Comparison of ENCODE assay signal across 1 cellular context in the genomic region with DNA sequence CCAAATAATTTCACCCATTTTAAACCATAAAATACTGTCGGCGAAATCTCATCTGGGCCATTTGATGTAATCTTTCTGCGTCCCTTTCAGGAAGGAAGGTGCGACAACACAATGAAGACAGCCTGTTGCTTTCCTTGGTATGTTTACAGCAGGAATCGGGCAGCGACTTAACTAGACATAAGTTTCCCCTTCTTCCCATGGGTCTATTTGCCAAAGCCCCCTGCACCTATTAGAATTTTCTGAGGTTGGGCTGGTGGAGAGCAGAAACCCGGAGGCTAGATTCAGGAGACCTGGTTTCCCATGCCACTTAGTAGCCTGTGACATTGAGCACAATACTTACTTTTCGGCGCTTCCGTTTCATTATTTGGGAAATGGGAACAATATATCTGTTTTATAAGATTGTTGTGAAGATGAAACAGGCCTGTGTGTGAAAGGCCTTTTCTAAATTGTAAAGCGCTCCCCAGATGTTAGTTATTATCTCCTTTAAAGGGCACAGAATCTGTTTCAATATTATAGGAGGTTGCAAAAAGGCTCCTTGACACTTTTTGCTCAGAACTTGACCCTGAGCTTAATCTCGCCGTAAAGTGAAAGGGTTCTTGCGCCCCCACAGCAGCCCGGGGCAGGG.
TF ChIP-seq lines count a peak whose summit lies in the region.

No MANE protein-coding gene starts in this region.

TF ChIP-seq in K562, 482 proteins besides CTCF, POLR2A, EP300 and RAD21 (continued from another document and continues in another):
- peak; percentile 65; the same call in 1 of the 2 replicates for TF ChIP-seq GTF2E2 (tag; IDR thresholded peaks at IDR 0.05)
- TF ChIP-seq ZNF785 (CRISPR knock-in tag; IDR thresholded peaks at IDR 0.05): no peak
- TF ChIP-seq FOSL1 (tag; conservative IDR thresholded peaks at IDR 0.05): peak; percentile 41
- TF ChIP-seq ZNF311 (CRISPR knock-in tag; IDR thresholded peaks at IDR 0.05): no peak
- TF ChIP-seq, protein P1, sequence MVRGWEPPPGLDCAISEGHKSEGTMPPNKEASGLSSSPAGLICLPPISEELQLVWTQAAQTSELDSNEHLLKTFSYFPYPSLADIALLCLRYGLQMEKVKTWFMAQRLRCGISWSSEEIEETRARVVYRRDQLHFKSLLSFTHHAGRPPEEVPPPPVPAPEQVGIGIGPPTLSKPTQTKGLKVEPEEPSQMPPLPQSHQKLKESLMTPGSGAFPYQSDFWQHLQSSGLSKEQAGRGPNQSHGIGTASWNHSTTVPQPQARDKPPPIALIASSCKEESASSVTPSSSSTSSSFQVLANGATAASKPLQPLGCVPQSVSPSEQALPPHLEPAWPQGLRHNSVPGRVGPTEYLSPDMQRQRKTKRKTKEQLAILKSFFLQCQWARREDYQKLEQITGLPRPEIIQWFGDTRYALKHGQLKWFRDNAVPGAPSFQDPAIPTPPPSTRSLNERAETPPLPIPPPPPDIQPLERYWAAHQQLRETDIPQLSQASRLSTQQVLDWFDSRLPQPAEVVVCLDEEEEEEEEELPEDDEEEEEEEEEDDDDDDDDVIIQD (CRISPR knock-in tag; IDR thresholded peaks at IDR 0.05): no peak
- TF ChIP-seq, protein P2, sequence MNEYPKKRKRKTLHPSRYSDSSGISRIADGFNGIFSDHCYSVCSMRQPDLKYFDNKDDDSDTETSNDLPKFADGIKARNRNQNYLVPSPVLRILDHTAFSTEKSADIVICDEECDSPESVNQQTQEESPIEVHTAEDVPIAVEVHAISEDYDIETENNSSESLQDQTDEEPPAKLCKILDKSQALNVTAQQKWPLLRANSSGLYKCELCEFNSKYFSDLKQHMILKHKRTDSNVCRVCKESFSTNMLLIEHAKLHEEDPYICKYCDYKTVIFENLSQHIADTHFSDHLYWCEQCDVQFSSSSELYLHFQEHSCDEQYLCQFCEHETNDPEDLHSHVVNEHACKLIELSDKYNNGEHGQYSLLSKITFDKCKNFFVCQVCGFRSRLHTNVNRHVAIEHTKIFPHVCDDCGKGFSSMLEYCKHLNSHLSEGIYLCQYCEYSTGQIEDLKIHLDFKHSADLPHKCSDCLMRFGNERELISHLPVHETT (CRISPR knock-in tag; conservative IDR thresholded peaks at IDR 0.05 in 1 of 2, IDR thresholded peaks at IDR 0.05 in 1 of 2): no peak
- TF ChIP-seq, protein P3, sequence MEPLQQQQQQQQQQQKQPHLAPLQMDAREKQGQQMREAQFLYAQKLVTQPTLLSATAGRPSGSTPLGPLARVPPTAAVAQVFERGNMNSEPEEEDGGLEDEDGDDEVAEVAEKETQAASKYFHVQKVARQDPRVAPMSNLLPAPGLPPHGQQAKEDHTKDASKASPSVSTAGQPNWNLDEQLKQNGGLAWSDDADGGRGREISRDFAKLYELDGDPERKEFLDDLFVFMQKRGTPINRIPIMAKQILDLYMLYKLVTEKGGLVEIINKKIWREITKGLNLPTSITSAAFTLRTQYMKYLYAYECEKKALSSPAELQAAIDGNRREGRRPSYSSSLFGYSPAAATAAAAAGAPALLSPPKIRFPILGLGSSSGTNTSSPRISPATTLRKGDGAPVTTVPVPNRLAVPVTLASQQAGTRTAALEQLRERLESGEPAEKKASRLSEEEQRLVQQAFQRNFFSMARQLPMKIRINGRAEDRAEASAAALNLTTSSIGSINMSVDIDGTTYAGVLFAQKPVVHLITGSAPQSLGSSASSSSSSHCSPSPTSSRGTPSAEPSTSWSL (CRISPR knock-in tag; IDR thresholded peaks at IDR 0.05; ENCODE audit: borderline replicate concordance): no peak
- TF ChIP-seq, protein P4, sequence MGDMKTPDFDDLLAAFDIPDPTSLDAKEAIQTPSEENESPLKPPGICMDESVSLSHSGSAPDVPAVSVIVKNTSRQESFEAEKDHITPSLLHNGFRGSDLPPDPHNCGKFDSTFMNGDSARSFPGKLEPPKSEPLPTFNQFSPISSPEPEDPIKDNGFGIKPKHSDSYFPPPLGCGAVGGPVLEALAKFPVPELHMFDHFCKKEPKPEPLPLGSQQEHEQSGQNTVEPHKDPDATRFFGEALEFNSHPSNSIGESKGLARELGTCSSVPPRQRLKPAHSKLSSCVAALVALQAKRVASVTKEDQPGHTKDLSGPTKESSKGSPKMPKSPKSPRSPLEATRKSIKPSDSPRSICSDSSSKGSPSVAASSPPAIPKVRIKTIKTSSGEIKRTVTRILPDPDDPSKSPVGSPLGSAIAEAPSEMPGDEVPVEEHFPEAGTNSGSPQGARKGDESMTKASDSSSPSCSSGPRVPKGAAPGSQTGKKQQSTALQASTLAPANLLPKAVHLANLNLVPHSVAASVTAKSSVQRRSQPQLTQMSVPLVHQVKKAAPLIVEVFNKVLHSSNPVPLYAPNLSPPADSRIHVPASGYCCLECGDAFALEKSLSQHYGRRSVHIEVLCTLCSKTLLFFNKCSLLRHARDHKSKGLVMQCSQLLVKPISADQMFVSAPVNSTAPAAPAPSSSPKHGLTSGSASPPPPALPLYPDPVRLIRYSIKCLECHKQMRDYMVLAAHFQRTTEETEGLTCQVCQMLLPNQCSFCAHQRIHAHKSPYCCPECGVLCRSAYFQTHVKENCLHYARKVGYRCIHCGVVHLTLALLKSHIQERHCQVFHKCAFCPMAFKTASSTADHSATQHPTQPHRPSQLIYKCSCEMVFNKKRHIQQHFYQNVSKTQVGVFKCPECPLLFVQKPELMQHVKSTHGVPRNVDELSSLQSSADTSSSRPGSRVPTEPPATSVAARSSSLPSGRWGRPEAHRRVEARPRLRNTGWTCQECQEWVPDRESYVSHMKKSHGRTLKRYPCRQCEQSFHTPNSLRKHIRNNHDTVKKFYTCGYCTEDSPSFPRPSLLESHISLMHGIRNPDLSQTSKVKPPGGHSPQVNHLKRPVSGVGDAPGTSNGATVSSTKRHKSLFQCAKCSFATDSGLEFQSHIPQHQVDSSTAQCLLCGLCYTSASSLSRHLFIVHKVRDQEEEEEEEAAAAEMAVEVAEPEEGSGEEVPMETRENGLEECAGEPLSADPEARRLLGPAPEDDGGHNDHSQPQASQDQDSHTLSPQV (IDR thresholded peaks at IDR 0.05): no peak
- no peak for TF ChIP-seq SNRNP70 (optimal IDR thresholded peaks at IDR 0.05; ENCODE audit: low read depth, low read length)
- TF ChIP-seq ZSCAN29 (IDR thresholded peaks at IDR 0.05): no peak
- TF ChIP-seq RNF2 (IDR thresholded peaks at IDR 0.05): no peak
- TF ChIP-seq ZBTB8A (IDR thresholded peaks at IDR 0.05; ENCODE audit: partially characterized antibody): no peak
- no peak for TF ChIP-seq SMAD3 (CRISPR knock-in tag; conservative IDR thresholded peaks at IDR 0.05)
- TF ChIP-seq, protein P5, sequence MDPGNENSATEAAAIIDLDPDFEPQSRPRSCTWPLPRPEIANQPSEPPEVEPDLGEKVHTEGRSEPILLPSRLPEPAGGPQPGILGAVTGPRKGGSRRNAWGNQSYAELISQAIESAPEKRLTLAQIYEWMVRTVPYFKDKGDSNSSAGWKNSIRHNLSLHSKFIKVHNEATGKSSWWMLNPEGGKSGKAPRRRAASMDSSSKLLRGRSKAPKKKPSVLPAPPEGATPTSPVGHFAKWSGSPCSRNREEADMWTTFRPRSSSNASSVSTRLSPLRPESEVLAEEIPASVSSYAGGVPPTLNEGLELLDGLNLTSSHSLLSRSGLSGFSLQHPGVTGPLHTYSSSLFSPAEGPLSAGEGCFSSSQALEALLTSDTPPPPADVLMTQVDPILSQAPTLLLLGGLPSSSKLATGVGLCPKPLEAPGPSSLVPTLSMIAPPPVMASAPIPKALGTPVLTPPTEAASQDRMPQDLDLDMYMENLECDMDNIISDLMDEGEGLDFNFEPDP (CRISPR knock-in tag; IDR thresholded peaks at IDR 0.05): no peak
- TF ChIP-seq, protein P6, sequence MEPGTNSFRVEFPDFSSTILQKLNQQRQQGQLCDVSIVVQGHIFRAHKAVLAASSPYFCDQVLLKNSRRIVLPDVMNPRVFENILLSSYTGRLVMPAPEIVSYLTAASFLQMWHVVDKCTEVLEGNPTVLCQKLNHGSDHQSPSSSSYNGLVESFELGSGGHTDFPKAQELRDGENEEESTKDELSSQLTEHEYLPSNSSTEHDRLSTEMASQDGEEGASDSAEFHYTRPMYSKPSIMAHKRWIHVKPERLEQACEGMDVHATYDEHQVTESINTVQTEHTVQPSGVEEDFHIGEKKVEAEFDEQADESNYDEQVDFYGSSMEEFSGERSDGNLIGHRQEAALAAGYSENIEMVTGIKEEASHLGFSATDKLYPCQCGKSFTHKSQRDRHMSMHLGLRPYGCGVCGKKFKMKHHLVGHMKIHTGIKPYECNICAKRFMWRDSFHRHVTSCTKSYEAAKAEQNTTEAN (CRISPR knock-in tag; IDR thresholded peaks at IDR 0.05): no peak
- TF ChIP-seq, protein P7, sequence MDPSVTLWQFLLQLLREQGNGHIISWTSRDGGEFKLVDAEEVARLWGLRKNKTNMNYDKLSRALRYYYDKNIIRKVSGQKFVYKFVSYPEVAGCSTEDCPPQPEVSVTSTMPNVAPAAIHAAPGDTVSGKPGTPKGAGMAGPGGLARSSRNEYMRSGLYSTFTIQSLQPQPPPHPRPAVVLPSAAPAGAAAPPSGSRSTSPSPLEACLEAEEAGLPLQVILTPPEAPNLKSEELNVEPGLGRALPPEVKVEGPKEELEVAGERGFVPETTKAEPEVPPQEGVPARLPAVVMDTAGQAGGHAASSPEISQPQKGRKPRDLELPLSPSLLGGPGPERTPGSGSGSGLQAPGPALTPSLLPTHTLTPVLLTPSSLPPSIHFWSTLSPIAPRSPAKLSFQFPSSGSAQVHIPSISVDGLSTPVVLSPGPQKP (CRISPR knock-in tag; IDR thresholded peaks at IDR 0.05): no peak
- TF ChIP-seq MEF2D (tag; conservative IDR thresholded peaks at IDR 0.05; ENCODE audit: low read depth): no peak
- TF ChIP-seq, protein P8, sequence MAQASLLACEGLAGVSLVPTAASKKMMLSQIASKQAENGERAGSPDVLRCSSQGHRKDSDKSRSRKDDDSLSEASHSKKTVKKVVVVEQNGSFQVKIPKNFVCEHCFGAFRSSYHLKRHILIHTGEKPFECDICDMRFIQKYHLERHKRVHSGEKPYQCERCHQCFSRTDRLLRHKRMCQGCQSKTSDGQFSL (CRISPR knock-in tag; IDR thresholded peaks at IDR 0.05): no peak
- TF ChIP-seq, protein P8 (tag; IDR thresholded peaks at IDR 0.05): no peak
- 0 out of 2 replicates have a peak, but pooled peaks have one; percentile 14 for TF ChIP-seq TRIM28 (IDR thresholded peaks at IDR 0.05)
- no peak for TF ChIP-seq HDAC3 (IDR thresholded peaks at IDR 0.05; ENCODE audit: borderline replicate concordance, partially characterized antibody)
- no peak for TF ChIP-seq MYC (IDR thresholded peaks at IDR 0.05; ENCODE audit: low read depth, low read length)
- no peak for TF ChIP-seq MYC (CRISPR knock-in tag; IDR thresholded peaks at IDR 0.05; ENCODE audit: borderline replicate concordance, low read depth)
- TF ChIP-seq NCOA1 (IDR thresholded peaks at IDR 0.05; ENCODE audit: low read depth): no peak
- TF ChIP-seq ZNF766 (CRISPR knock-in tag; conservative IDR thresholded peaks at IDR 0.05): no peak
- TF ChIP-seq SPI1 (IDR thresholded peaks at IDR 0.05; ENCODE audit: borderline replicate concordance, low read depth, low read length): no peak
- TF ChIP-seq, protein P9, sequence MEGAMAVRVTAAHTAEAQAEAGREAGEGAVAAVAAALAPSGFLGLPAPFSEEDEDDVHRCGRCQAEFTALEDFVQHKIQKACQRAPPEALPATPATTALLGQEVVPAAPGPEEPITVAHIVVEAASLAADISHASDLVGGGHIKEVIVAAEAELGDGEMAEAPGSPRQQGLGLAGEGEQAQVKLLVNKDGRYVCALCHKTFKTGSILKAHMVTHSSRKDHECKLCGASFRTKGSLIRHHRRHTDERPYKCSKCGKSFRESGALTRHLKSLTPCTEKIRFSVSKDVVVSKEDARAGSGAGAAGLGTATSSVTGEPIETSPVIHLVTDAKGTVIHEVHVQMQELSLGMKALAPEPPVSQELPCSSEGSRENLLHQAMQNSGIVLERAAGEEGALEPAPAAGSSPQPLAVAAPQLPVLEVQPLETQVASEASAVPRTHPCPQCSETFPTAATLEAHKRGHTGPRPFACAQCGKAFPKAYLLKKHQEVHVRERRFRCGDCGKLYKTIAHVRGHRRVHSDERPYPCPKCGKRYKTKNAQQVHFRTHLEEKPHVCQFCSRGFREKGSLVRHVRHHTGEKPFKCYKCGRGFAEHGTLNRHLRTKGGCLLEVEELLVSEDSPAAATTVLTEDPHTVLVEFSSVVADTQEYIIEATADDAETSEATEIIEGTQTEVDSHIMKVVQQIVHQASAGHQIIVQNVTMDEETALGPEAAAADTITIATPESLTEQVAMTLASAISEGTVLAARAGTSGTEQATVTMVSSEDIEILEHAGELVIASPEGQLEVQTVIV (CRISPR knock-in tag; IDR thresholded peaks at IDR 0.05; ENCODE audit: borderline replicate concordance): peak; percentile 95
- TF ChIP-seq, protein P10, sequence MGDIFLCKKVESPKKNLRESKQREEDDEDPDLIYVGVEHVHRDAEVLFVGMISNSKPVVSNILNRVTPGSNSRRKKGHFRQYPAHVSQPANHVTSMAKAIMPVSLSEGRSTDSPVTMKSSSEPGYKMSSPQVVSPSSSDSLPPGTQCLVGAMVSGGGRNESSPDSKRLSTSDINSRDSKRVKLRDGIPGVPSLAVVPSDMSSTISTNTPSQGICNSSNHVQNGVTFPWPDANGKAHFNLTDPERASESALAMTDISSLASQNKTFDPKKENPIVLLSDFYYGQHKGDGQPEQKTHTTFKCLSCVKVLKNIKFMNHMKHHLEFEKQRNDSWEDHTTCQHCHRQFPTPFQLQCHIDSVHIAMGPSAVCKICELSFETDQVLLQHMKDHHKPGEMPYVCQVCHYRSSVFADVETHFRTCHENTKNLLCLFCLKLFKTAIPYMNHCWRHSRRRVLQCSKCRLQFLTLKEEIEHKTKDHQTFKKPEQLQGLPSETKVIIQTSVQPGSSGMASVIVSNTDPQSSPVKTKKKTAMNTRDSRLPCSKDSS (IDR thresholded peaks at IDR 0.05; ENCODE audit: low read depth, partially characterized antibody): no peak
- TF ChIP-seq TGIF2 (CRISPR knock-in tag; IDR thresholded peaks at IDR 0.05): no peak
- no peak for TF ChIP-seq IRF2 (CRISPR knock-in tag; IDR thresholded peaks at IDR 0.05)
